8 cellular contexts compared by ENCODE assay signal in genomic region chr4:108168672-108169562, GRCh38. TPM values are rescaled to one million over a fixed set of nuclear protein-coding genes. Genes with fewer than 3 reads are reported as not detected.
A peak's percentile ranks its signal among the peaks of the same experiment; 100 is the strongest.
DNase-seq lines count a peak whose midpoint lies in the region; ATAC-seq and TF ChIP-seq lines count a peak whose summit lies in the region.

LEF1 (minus strand) TSS chr4:108168932; CDS start chr4:108167767, 1,165 bp downstream.

- intact Hi-C loops in activated CD4-positive, alpha-beta T cell treated with anti-CD3 and anti-CD28 coated beads for 36 hours (cut with DNase I, micrococcal nuclease), result loop anchor here (2.0 to 5.0 kb wide), 7 partner anchors 122 to 453 kb away; partner anchors contain the start of gene RPL34 (in 1 of the 2)

- CTCF ChIA-PET in activated CD4-positive, alpha-beta T cell treated with anti-CD3 and anti-CD28 coated beads for 36 hours (lab: Charles Lee), result interaction anchor here (0.7 to 1.9 kb wide), 6 partner anchors 14 to 257 kb away, joined by 3 to 21 read pairs (median 4); no protein-coding TSS in a partner anchor

- peaks cover 55 to 65% of the 10 kb centered on the region in 2 donors for H3K27me3 ChIP-seq in duodenal mucosa (ENCODE audit: control insufficient read depth in 1 of 2, insufficient read depth in 2 of 2, low read length in 2 of 2)

- peak within 1 kb of the TSS in 1 of 2 donors; percentile 38 for H3K9ac ChIP-seq in duodenal mucosa (ENCODE audit: low read depth in 1 of 2, low read length in 2 of 2)

- no peak within 1 kb of the TSS for H3K27ac ChIP-seq in duodenal mucosa (ENCODE audit: low read depth, low read length)

- H3K9me3 ChIP-seq in duodenal mucosa (ENCODE audit: control insufficient read depth in 1 of 2, low read length in 2 of 2), result no peaks in the 10 kb centered on the region

- POLR2A ChIA-PET in activated CD4-positive, alpha-beta T cell treated with anti-CD3 and anti-CD28 coated beads for 36 hours (lab: Charles Lee), result interaction anchor here (0.6 to 1.2 kb wide), 8 partner anchors 8 to 364 kb away, joined by 3 to 14 read pairs (median 4); no protein-coding TSS in a partner anchor

- peak within 1 kb of the TSS; percentile 61 to 80 for H3K4me3 ChIP-seq in duodenal mucosa (ENCODE audit: low read depth in 1 of 2, low read length in 2 of 2)

- peaks cover 12% of the 10 kb centered on the region for H3K27me3 Mint-ChIP-seq in activated CD4-positive, alpha-beta T cell treated with anti-CD3 and anti-CD28 coated beads for 36 hours
- peaks cover 26% of the 10 kb centered on the region for H3K27me3 Mint-ChIP-seq in mesothelial cell of epicardium (ENCODE audit: low read depth)
- H3K27me3 Mint-ChIP-seq in stimulated activated naive B cell treated with anti-CD40 and anti-IgM and Interleukin-4, amounts not matched to agents 10 μg/mL and 1 μg/mL and 100 μg/mL, for 72 hours, result peaks cover 52 to 69% of the 10 kb centered on the region in 2 donors

- H3K4me3 Mint-ChIP-seq in activated CD4-positive, alpha-beta T cell treated with anti-CD3 and anti-CD28 coated beads for 36 hours, result peak within 1 kb of the TSS; percentile 85
- peak within 1 kb of the TSS; percentile 99 for H3K4me3 Mint-ChIP-seq in mesothelial cell of epicardium
- peak within 1 kb of the TSS; percentile 93 to 98 for H3K4me3 Mint-ChIP-seq in stimulated activated naive B cell treated with anti-CD40 and anti-IgM and Interleukin-4, amounts not matched to agents 10 μg/mL and 1 μg/mL and 100 μg/mL, for 72 hours

- peaks cover 33% of the 10 kb centered on the region for H3K4me1 Mint-ChIP-seq in activated CD4-positive, alpha-beta T cell treated with anti-CD3 and anti-CD28 coated beads for 36 hours
- H3K4me1 Mint-ChIP-seq in mesothelial cell of epicardium, result peaks cover 60% of the 10 kb centered on the region
- peaks cover 38 to 68% of the 10 kb centered on the region in 2 donors for H3K4me1 Mint-ChIP-seq in stimulated activated naive B cell treated with anti-CD40 and anti-IgM and Interleukin-4, amounts not matched to agents 10 μg/mL and 1 μg/mL and 100 μg/mL, for 72 hours

- H3K4me1 ChIP-seq in duodenal mucosa (ENCODE audit: control insufficient read depth in 1 of 2, insufficient read depth in 2 of 2, low read length in 2 of 2), result peaks cover 24 to 30% of the 10 kb centered on the region in 2 donors

- H3K27ac Mint-ChIP-seq in activated CD4-positive, alpha-beta T cell treated with anti-CD3 and anti-CD28 coated beads for 36 hours, result peak within 1 kb of the TSS; percentile 94
- H3K27ac Mint-ChIP-seq in mesothelial cell of epicardium, result peak within 1 kb of the TSS; percentile 96
- H3K27ac Mint-ChIP-seq in stimulated activated naive B cell treated with anti-CD40 and anti-IgM and Interleukin-4, amounts not matched to agents 10 μg/mL and 1 μg/mL and 100 μg/mL, for 72 hours, result peak within 1 kb of the TSS; percentile 81

- H3K36me3 Mint-ChIP-seq in activated CD4-positive, alpha-beta T cell treated with anti-CD3 and anti-CD28 coated beads for 36 hours (ENCODE audit: low read depth), result peaks cover 23% of the 10 kb centered on the region
- H3K36me3 Mint-ChIP-seq in mesothelial cell of epicardium, result no peaks in the 10 kb centered on the region
- no peaks in the 10 kb centered on the region for H3K36me3 Mint-ChIP-seq in stimulated activated naive B cell treated with anti-CD40 and anti-IgM and Interleukin-4, amounts not matched to agents 10 μg/mL and 1 μg/mL and 100 μg/mL, for 72 hours

- TF ChIP-seq CTCF in mesothelial cell of epicardium (IDR thresholded peaks at IDR 0.05; ENCODE audit: unreplicated experiment), result no peak

- peak; percentile 45 for ATAC-seq in GM21723 (IDR thresholded peaks at IDR 0.05; ENCODE audit: unreplicated experiment)
- peak; percentile 34 for ATAC-seq in activated CD4-positive, alpha-beta T cell treated with anti-CD3 and anti-CD28 coated beads for 36 hours
- ATAC-seq in stimulated activated naive B cell treated with anti-CD40 and anti-IgM and Interleukin-4, amounts not matched to agents 10 μg/mL and 1 μg/mL and 100 μg/mL, for 72 hours (replicated peaks), result peak; percentile 43 to 45

- DNase-seq in COLO829 (ENCODE audit: low spot score), result peak; percentile 65
- DNase-seq in NCI-H1092 treated with DMSO at 0.1 percent for 48 hours (lab: John Stamatoyannopoulos, UW), result peak; percentile 50
- peak; percentile 88 for DNase-seq in activated CD4-positive, alpha-beta T cell treated with anti-CD3 and anti-CD28 coated beads for 36 hours
- DNase-seq in mesothelial cell of epicardium (ENCODE audit: low spot score in 2 of 2, unreplicated experiment in 2 of 2), result peak; percentile 71 to 86
- peak; percentile 51 for DNase-seq in stimulated activated naive B cell treated with anti-CD40 and anti-IgM and Interleukin-4, amounts not matched to agents 10 μg/mL and 1 μg/mL and 100 μg/mL, for 72 hours
- DNase-seq in NCI-H1436 (lab: John Stamatoyannopoulos, UW), result no peak

- no peaks in the 10 kb centered on the region for H3K9me3 Mint-ChIP-seq in activated CD4-positive, alpha-beta T cell treated with anti-CD3 and anti-CD28 coated beads for 36 hours (ENCODE audit: low read depth)
- H3K9me3 Mint-ChIP-seq in mesothelial cell of epicardium, result no peaks in the 10 kb centered on the region
- H3K9me3 Mint-ChIP-seq in stimulated activated naive B cell treated with anti-CD40 and anti-IgM and Interleukin-4, amounts not matched to agents 10 μg/mL and 1 μg/mL and 100 μg/mL, for 72 hours, result no peaks in the 10 kb centered on the region

- H3K36me3 ChIP-seq in duodenal mucosa (ENCODE audit: control insufficient read depth in 1 of 2, insufficient read depth in 2 of 2, low read length in 2 of 2), result no peaks in the 10 kb centered on the region

RNA-seq across cellular contexts. Expression of gene LEF1, which starts in this region (rescaled TPM):
- 100 to 1,000 TPM; 175 to 302 TPM for total RNA-seq in activated CD4-positive, alpha-beta T cell treated with anti-CD3 and anti-CD28 coated beads for 36 hours
- total RNA-seq in mesothelial cell of epicardium, result 72.4 to 76.8 TPM (median 76.6 TPM) in 3 replicates
